ENCODE assay signal across 8 cellular contexts in the genomic region with DNA sequence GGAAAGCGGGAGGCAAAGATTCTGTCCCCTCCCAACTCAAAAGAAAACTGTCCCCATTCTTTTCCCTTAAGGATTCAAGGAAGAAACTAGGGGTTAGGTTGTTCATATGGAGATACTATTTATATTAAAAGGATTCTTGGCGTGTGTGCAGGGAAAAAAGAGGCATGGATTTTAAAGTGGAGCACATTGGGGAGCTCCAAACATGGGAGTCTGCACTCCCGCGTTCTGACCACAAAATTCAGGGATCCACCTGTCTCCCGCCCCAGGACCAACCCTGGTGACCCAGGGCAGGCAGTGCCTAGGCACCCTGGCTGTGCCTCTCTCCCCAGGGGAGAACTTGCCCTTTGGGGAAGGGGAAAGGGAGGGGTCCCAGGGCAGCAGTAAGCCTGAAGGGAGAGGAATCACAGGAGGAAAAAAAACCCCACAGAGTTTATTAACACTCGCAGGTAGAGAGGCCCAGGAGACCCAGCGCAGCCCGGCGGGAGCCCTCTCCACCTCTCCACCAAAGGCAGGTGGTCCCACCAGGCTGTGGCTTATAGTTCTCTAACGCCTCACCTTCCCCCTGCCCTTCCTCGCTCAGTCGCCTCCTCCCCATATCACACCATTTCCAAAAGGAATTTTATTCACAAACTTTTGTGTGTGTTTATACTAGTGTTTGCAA. TPM values are rescaled to one million over a fixed set of nuclear protein-coding genes. Genes with fewer than 3 reads are reported as not detected.
DNase-seq lines count a peak whose midpoint lies in the region; ATAC-seq and TF ChIP-seq lines count a peak whose summit lies in the region.

No MANE protein-coding gene starts in this region.

- H3K4me3 ChIP-seq in iPS-18c (ENCODE audit: insufficient read depth, low read depth, low read length), result peak overlapping the region; percentile 21; the same call in 1 of the 2 replicates
- H3K4me3 ChIP-seq in thoracic aorta, result peak overlapping the region; percentile 98

- intact Hi-C loops in activated naive CD4-positive, alpha-beta T cell treated with anti-CD3 and anti-CD28 coated beads for 36 hours (cut with micrococcal nuclease), result loop anchor here (2.0 to 10.0 kb wide), 6 partner anchors 202 to 1998 kb away; a partner anchor contains a TSS

- peaks cover 10% of the 10 kb centered on the region for H3K36me3 Mint-ChIP-seq in activated naive CD4-positive, alpha-beta T cell treated with anti-CD3 and anti-CD28 coated beads for 36 hours (ENCODE audit: low read depth)
- peaks cover 25 to 26% of the 10 kb centered on the region in 2 donors for H3K36me3 Mint-ChIP-seq in activated naive CD4-positive, alpha-beta T cell treated with anti-CD3 and anti-CD28 coated beads, Interleukin-2, amount 50 U/mL, for 72 hours
- peaks cover 7% of the 10 kb centered on the region for H3K36me3 Mint-ChIP-seq in activated naive CD8-positive, alpha-beta T cell treated with anti-CD3 and anti-CD28 coated beads for 36 hours

- H3K4me1 Mint-ChIP-seq in activated naive CD4-positive, alpha-beta T cell treated with anti-CD3 and anti-CD28 coated beads for 36 hours (ENCODE audit: low read depth), result peaks cover 36% of the 10 kb centered on the region
- peaks cover 40% of the 10 kb centered on the region for H3K4me1 Mint-ChIP-seq in activated naive CD8-positive, alpha-beta T cell treated with anti-CD3 and anti-CD28 coated beads for 36 hours

- no peaks in the 10 kb centered on the region for H3K27me3 ChIP-seq in thoracic aorta (replicated peaks; ENCODE audit: insufficient read depth)

- no peaks in the 10 kb centered on the region for H3K36me3 ChIP-seq in thoracic aorta

- H3K27me3 Mint-ChIP-seq in activated naive CD4-positive, alpha-beta T cell treated with anti-CD3 and anti-CD28 coated beads for 36 hours (ENCODE audit: low read depth), result peaks cover 12% of the 10 kb centered on the region
- peaks cover 28% of the 10 kb centered on the region for H3K27me3 Mint-ChIP-seq in activated naive CD8-positive, alpha-beta T cell treated with anti-CD3 and anti-CD28 coated beads for 36 hours

- H3K4me3 Mint-ChIP-seq in activated naive CD4-positive, alpha-beta T cell treated with anti-CD3 and anti-CD28 coated beads for 36 hours, result peak overlapping the region; percentile 84
- H3K4me3 Mint-ChIP-seq in activated naive CD8-positive, alpha-beta T cell treated with anti-CD3 and anti-CD28 coated beads for 36 hours, result peak overlapping the region; percentile 93

- no peak for DNase-seq in activated naive CD4-positive, alpha-beta T cell treated with anti-CD3 and anti-CD28 coated beads for 36 hours
- DNase-seq in activated naive CD4-positive, alpha-beta T cell treated with anti-CD3 and anti-CD28 coated beads, Interleukin-2, amount 50 U/mL, for 72 hours (ENCODE audit: low spot score in 2 of 2), result no peak
- DNase-seq in activated naive CD8-positive, alpha-beta T cell treated with anti-CD3 and anti-CD28 coated beads for 36 hours, result no peak
- DNase-seq in thoracic aorta (ENCODE audit: low spot score) (no peak), NCI-H2196 (lab: John Stamatoyannopoulos, UW; ENCODE audit: unreplicated experiment) (no peak), glomerular visceral epithelial cell (ENCODE audit: extremely low spot score) (no peak)

- no peaks in the 10 kb centered on the region for H3K9me3 Mint-ChIP-seq in activated naive CD4-positive, alpha-beta T cell treated with anti-CD3 and anti-CD28 coated beads for 36 hours
- no peaks in the 10 kb centered on the region for H3K9me3 Mint-ChIP-seq in activated naive CD4-positive, alpha-beta T cell treated with anti-CD3 and anti-CD28 coated beads, Interleukin-2, amount 50 U/mL, for 72 hours
- H3K9me3 Mint-ChIP-seq in activated naive CD8-positive, alpha-beta T cell treated with anti-CD3 and anti-CD28 coated beads for 36 hours, result no peaks in the 10 kb centered on the region

- H3K27ac Mint-ChIP-seq in activated naive CD4-positive, alpha-beta T cell treated with anti-CD3 and anti-CD28 coated beads for 36 hours, result no peak overlapping the region
- H3K27ac Mint-ChIP-seq in activated naive CD4-positive, alpha-beta T cell treated with anti-CD3 and anti-CD28 coated beads, Interleukin-2, amount 50 U/mL, for 72 hours, result peak overlapping the region in 1 of 2 donors; percentile 87
- H3K27ac Mint-ChIP-seq in activated naive CD8-positive, alpha-beta T cell treated with anti-CD3 and anti-CD28 coated beads for 36 hours, result no peak overlapping the region

- peaks cover 5% of the 10 kb centered on the region for H3K9me3 ChIP-seq in iPS-18c (ENCODE audit: control insufficient read depth, insufficient read depth, low read length)
- no peaks in the 10 kb centered on the region for H3K9me3 ChIP-seq in thoracic aorta

- H3K4me1 ChIP-seq in thoracic aorta (ENCODE audit: control insufficient read depth in 1 of 2, low read depth in 2 of 2), result peaks cover 26 to 64% of the 10 kb centered on the region in 2 donors

- no peak for ATAC-seq in activated naive CD4-positive, alpha-beta T cell treated with anti-CD3 and anti-CD28 coated beads, Interleukin-2, amount 50 U/mL, for 72 hours
- no peak for ATAC-seq in thoracic aorta (ENCODE audit: insufficient number of reproducible peaks, low FRiP score, low read depth)
- no peak for ATAC-seq in GM21360 (IDR thresholded peaks at IDR 0.05; ENCODE audit: unreplicated experiment)

- no peak for TF ChIP-seq CTCF in thoracic aorta (IDR thresholded peaks at IDR 0.05)

- H3K27ac ChIP-seq in thoracic aorta, result no peak overlapping the region

- CTCF ChIA-PET in activated naive CD4-positive, alpha-beta T cell treated with anti-CD3 and anti-CD28 coated beads for 36 hours (lab: Charles Lee), result no interaction called here

RNA-seq across cellular contexts. Expression of a gene that starts 2.2 kb away (rescaled TPM):
- total RNA-seq in activated naive CD4-positive, alpha-beta T cell treated with anti-CD3 and anti-CD28 coated beads for 36 hours, result 10 to 100 TPM; 28.4 to 33.0 TPM
- 10 to 100 TPM; 25.9 to 31.6 TPM for total RNA-seq in activated naive CD4-positive, alpha-beta T cell treated with anti-CD3 and anti-CD28 coated beads, Interleukin-2, amount 50 U/mL, for 72 hours
- total RNA-seq in activated naive CD8-positive, alpha-beta T cell treated with anti-CD3 and anti-CD28 coated beads for 36 hours, result 10 to 100 TPM; 20.2 to 23.2 TPM
- total RNA-seq in thoracic aorta, result 10 to 100 TPM; 11.2 to 21.7 TPM

RNA-seq across cellular contexts. Expression of a gene that starts 3.8 kb away (rescaled TPM):
- 10 to 100 TPM; 13.8 to 14.3 TPM for total RNA-seq in activated naive CD4-positive, alpha-beta T cell treated with anti-CD3 and anti-CD28 coated beads for 36 hours
- 10 to 100 TPM in 1 of 2 donors, 1 to 10 TPM in 1; 8.7 to 17.2 TPM for total RNA-seq in activated naive CD4-positive, alpha-beta T cell treated with anti-CD3 and anti-CD28 coated beads, Interleukin-2, amount 50 U/mL, for 72 hours
- 10 to 100 TPM; 11.2 to 11.4 TPM for total RNA-seq in activated naive CD8-positive, alpha-beta T cell treated with anti-CD3 and anti-CD28 coated beads for 36 hours
- 10 to 100 TPM; 13.9 to 17.4 TPM for total RNA-seq in thoracic aorta
